ENCODE assay signal across 32 cellular contexts in the genomic region with DNA sequence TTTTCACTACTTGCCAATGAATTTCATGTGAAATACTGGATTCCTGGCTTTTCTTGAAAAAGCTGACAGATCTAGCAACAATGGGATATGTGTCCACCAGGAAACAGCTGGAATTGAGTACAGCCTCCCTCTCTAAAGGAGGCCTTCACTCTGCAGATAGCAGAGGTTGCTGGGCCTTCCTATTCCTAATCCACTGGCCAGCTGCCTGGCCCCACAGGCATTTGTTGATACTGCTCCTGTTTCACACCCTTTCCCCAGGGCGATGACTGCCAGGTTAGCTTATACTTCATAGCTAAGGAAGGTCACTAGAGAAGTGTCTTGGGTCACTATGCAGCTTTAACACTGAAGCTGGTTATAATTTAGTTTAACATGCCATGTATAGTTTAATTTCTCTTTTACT.
"Had no signal": no experiment of that assay in that cellular context is flagged by ENCODE, and none has a peak within 500 bp of the region (broad histone marks: within the 10 kb centered on the region; RNA-seq: fewer than 3 reads in every experiment).

No MANE protein-coding gene starts in this region.

- ATAC-seq: heart right ventricle; mucosa of descending colon; natural killer cell treated with Interleukin-12 subunit alpha and Interleukin-12 subunit beta and Interleukin-15 and Interleukin-18, amount 100 ng/mL, for 72 hours; psoas muscle; right lobe of liver; stimulated activated naive CD8-positive, alpha-beta T cell treated with anti-CD3 and anti-CD28 coated beads, Interleukin-15, amount 100 ng/mL, for 72 hours; upper lobe of right lung had no signal

- H3K4me1 Mint-ChIP-seq: immature natural killer cell; memory B cell; mesothelial cell of epicardium; naive B cell; stimulated activated naive CD8-positive, alpha-beta T cell treated with anti-CD3 and anti-CD28 coated beads, Interleukin-15, amount 100 ng/mL, for 72 hours had no signal

- H3K9me3 Mint-ChIP-seq: memory B cell, mesothelial cell of epicardium, naive B cell had no signal

- H3K36me3 ChIP-seq: esophagus squamous epithelium, heart right ventricle, ovary, right lobe of liver, suprapubic skin, transverse colon, upper lobe of right lung, uterus had no signal

- H3K4me3 ChIP-seq: dorsolateral prefrontal cortex, esophagus squamous epithelium, heart right ventricle, lung, mucosa of descending colon, ovary, psoas muscle, right lobe of liver, suprapubic skin, transverse colon, upper lobe of right lung, uterus had no signal

- H3K4me1 ChIP-seq: heart right ventricle, psoas muscle, right lobe of liver, transverse colon, upper lobe of right lung, uterus had no signal

- H3K27ac ChIP-seq: dorsolateral prefrontal cortex, esophagus squamous epithelium, heart right ventricle, ovary, psoas muscle, right lobe of liver, suprapubic skin, upper lobe of right lung, uterus had no signal

- H3K27ac Mint-ChIP-seq: immature natural killer cell; memory B cell; mesothelial cell of epicardium; naive B cell; natural killer cell treated with Interleukin-12 subunit alpha and Interleukin-12 subunit beta and Interleukin-15 and Interleukin-18, amount 100 ng/mL, for 72 hours; stimulated activated naive CD8-positive, alpha-beta T cell treated with anti-CD3 and anti-CD28 coated beads, Interleukin-15, amount 100 ng/mL, for 72 hours had no signal

- H3K27me3 Mint-ChIP-seq: memory B cell; naive B cell; natural killer cell treated with Interleukin-12 subunit alpha and Interleukin-12 subunit beta and Interleukin-15 and Interleukin-18, amount 100 ng/mL, for 72 hours; stimulated activated naive CD8-positive, alpha-beta T cell treated with anti-CD3 and anti-CD28 coated beads, Interleukin-15, amount 100 ng/mL, for 72 hours had no signal

- H3K27me3 ChIP-seq: dorsolateral prefrontal cortex, esophagus squamous epithelium, heart right ventricle, ovary, right lobe of liver, suprapubic skin, transverse colon, upper lobe of right lung, uterus had no signal

- DNase-seq: cerebellar nuclear complex; dorsolateral prefrontal cortex; effector CD4-positive, alpha-beta T cell; esophagus squamous epithelium; foreskin melanocyte; glutamatergic neuron; heart right ventricle; hippocampal formation; immature natural killer cell; mucosa of descending colon; naive B cell; occipital lobe; ovary; posterior cingulate gyrus; psoas muscle; retina; right lobe of liver; small intestine; stimulated activated CD4-positive, alpha-beta T cell treated with anti-CD3 and anti-CD28 coated beads, Interleukin-12 subunit alpha, Interleukin-12 subunit beta, amount 100 ng/mL, for 4 hours; stimulated activated CD4-positive, alpha-beta T cell treated with anti-CD3 and anti-CD28 coated beads, Interleukin-1b, Interleukin-23, amount 100 ng/mL, for 48 hours; stimulated activated CD4-positive, alpha-beta T cell treated with anti-CD3 and anti-CD28 coated beads, Interleukin-4, amount 100 ng/mL, for 1 hour; stimulated activated CD8-positive, alpha-beta memory T cell treated with anti-CD3 and anti-CD28 coated beads, Interleukin-4, amount 100 ng/mL, for 48 hours; stimulated activated naive CD4-positive, alpha-beta T cell; stimulated activated naive CD8-positive, alpha-beta T cell treated with anti-CD3 and anti-CD28 coated beads, Interleukin-15, amount 100 ng/mL, for 72 hours; transverse colon; upper lobe of right lung; uterus had no signal

- H3K9me3 ChIP-seq: esophagus squamous epithelium, heart right ventricle, mucosa of descending colon, ovary, psoas muscle, right lobe of liver, suprapubic skin, transverse colon, upper lobe of right lung, uterus had no signal

- H3K4me3 Mint-ChIP-seq: immature natural killer cell; memory B cell; mesothelial cell of epicardium; natural killer cell treated with Interleukin-12 subunit alpha and Interleukin-12 subunit beta and Interleukin-15 and Interleukin-18, amount 100 ng/mL, for 72 hours; stimulated activated naive CD8-positive, alpha-beta T cell treated with anti-CD3 and anti-CD28 coated beads, Interleukin-15, amount 100 ng/mL, for 72 hours had no signal

- H3K36me3 Mint-ChIP-seq: immature natural killer cell; memory B cell; mesothelial cell of epicardium; naive B cell; natural killer cell treated with Interleukin-12 subunit alpha and Interleukin-12 subunit beta and Interleukin-15 and Interleukin-18, amount 100 ng/mL, for 72 hours had no signal
